8 cellular contexts compared by ENCODE assay signal in genomic region chr4:106201373-106201772, GRCh38.
DNase-seq lines count a peak whose midpoint lies in the region; ATAC-seq lines count a peak whose summit lies in the region.

No MANE protein-coding gene starts in this region.

- H3K36me3 Mint-ChIP-seq in T-helper 17 cell (ENCODE audit: low read depth): peaks cover 7% of the 10 kb centered on the region

- peak; percentile 36 for DNase-seq in ELR (ENCODE audit: low read depth)
- peak; percentile 19 to 42 for DNase-seq in Kasumi-1 (lab: John Stamatoyannopoulos, UW)
- peak; percentile 3 for DNase-seq in amniotic stem cell (lab: John Stamatoyannopoulos, UW)
- DNase-seq in lung microvascular endothelial cell (ENCODE audit: low read depth in 2 of 2): peak; percentile 21 to 42
- DNase-seq in T-helper 17 cell: no peak
- DNase-seq in nucleus accumbens (lab: John Stamatoyannopoulos, UW): no peak

- no peaks in the 10 kb centered on the region for H3K9me3 ChIP-seq in T-helper 17 cell (ENCODE audit: control insufficient read depth, low read length, poor library complexity, severe bottlenecking)

- peaks cover 2% of the 10 kb centered on the region for H3K4me1 Mint-ChIP-seq in T-helper 17 cell

- no peaks in the 10 kb centered on the region for H3K27me3 Mint-ChIP-seq in T-helper 17 cell

- no peak for ATAC-seq in HG02981 (IDR thresholded peaks at IDR 0.05; ENCODE audit: unreplicated experiment)
- no peak for ATAC-seq in GM19023 (IDR thresholded peaks at IDR 0.05; ENCODE audit: unreplicated experiment)
- no peak for ATAC-seq in T-helper 17 cell

- H3K4me3 Mint-ChIP-seq in T-helper 17 cell: no peak overlapping the region

- H3K27ac Mint-ChIP-seq in T-helper 17 cell: no peak overlapping the region

Comparison
In these comparisons a context has a peak if more than half of its experiments do, and no peak if none do; other contexts are left out.
1. DNase-seq: peak in ELR (single experiment), Kasumi-1 (2 of 2), amniotic stem cell (single experiment) and lung microvascular endothelial cell (2 of 2); none in T-helper 17 cell (0 of 3) and nucleus accumbens (0 of 56).